8 cellular contexts compared by ENCODE assay signal in the genomic region with DNA sequence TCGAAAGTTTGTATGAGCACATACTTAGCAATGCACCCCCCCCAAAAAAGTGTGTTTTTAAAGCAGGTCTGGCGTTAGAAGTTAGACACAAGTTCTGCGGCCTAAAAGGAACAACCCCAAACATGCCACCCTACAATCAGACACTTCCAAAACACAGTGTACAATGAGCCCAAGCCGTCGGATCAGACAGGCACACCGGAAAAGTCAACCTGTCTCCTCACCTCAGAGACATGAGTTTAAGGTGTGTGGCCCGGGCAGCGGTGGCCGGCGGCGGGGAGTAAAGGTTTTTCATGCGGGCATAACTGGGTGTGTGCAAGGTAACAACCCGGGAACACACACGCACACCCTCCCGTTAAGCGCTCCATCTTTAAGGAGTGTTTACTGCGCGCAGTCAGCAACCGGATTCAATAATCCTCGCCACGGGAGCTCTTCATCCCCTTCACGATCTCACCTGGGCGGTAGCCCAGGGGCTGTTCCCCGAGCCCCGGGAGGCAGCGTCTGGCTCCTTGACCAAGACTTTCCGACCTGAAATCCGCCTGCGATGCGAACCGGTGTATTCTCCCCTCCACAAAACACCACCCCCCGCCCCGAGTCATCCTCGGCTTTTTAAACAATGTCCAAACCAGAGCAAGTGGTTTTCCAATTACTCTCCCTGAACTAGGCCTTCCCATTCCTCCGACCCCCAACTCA. TPM values are rescaled to one million over a fixed set of nuclear protein-coding genes. Genes with fewer than 3 reads are reported as not detected.
DNase-seq lines count a peak whose midpoint lies in the region; ATAC-seq and TF ChIP-seq lines count a peak whose summit lies in the region.
"Not testable (repeated sequence)": the region's sequence is repeated elsewhere in the genome, so short reads cannot be mapped to it uniquely, and the experiment has no call there.

No MANE protein-coding gene starts in this region.

- H3K4me3 ChIP-seq in GM08714 (ENCODE audit: low read length), result peak overlapping the region; percentile 88
- H3K4me3 ChIP-seq in HL-60 (replicated peaks; ENCODE audit: insufficient read depth, low read length), result peak overlapping the region; percentile 85
- H3K4me3 ChIP-seq in PC-9, result peak overlapping the region; percentile 96
- H3K4me3 ChIP-seq in sigmoid colon, result peak overlapping the region; percentile 81 to 92 (median 86)
- peak overlapping the region; percentile 86 to 88 for H3K4me3 ChIP-seq in testis

- BruUV-seq in PC-9 (replicated peaks; lab: Mats Ljungman, UMichigan), result not testable (repeated sequence)

- H3K79me2 ChIP-seq in PC-9 (ENCODE audit: low read depth), result peaks cover 65% of the 10 kb centered on the region

- H4K20me1 ChIP-seq in PC-9 (ENCODE audit: insufficient read depth), result 0 out of 2 replicates have a peak, but pooled peaks cover 14% of the 10 kb centered on the region

- ATAC-seq in left colon, result peak; percentile 76

- peak overlapping the region; percentile 90 for H3K4me2 ChIP-seq in PC-9

- H3K9me2 ChIP-seq in PC-9 (ENCODE audit: insufficient read depth), result not testable (repeated sequence)

- WGBS in sigmoid colon, 2 donors, result 0% methylated on average over 35 of the region's 35 CpGs
- WGBS in testis, 2 donors, result 0 to 1% methylated on average over 19 to 35 of the region's 35 CpGs

- H3K36me3 ChIP-seq in PC-9 (ENCODE audit: low read depth); sigmoid colon; testis (ENCODE audit: low read depth, missing control alignments): not testable (repeated sequence)

- peaks cover 53% of the 10 kb centered on the region for H3K4me1 ChIP-seq in PC-9 (replicated peaks; ENCODE audit: insufficient read depth)
- peaks cover 0 to 44% (median 30%) of the 10 kb centered on the region in 4 donors for H3K4me1 ChIP-seq in sigmoid colon
- not testable (repeated sequence) for H3K4me1 ChIP-seq in testis

- H3F3A ChIP-seq in PC-9 (ENCODE audit: insufficient read depth, low read depth), result peaks cover 38% of the 10 kb centered on the region

- POLR2A ChIA-PET in PC-9 (lab: Charles Lee; ENCODE audit: unreplicated experiment), result interaction anchor here (0.6 to 1.4 kb wide), 4 partner anchors 155 to 1207 kb away, joined by 3 to 8 read pairs (median 4); partner anchors contain the start of gene CEP95

- H3K27ac ChIP-seq in HL-60 (replicated peaks), result peak overlapping the region; percentile 54
- peak overlapping the region; percentile 62 for H3K27ac ChIP-seq in PC-9
- peak overlapping the region; percentile 85 to 95 (median 90) for H3K27ac ChIP-seq in sigmoid colon
- H3K27ac ChIP-seq in testis, result peak overlapping the region; percentile 55 to 96

- H3K9me3 ChIP-seq in PC-9 (ENCODE audit: insufficient read depth, low read depth); sigmoid colon; testis: not testable (repeated sequence)

- not testable (repeated sequence) for H3K27me3 ChIP-seq in HL-60 (ENCODE audit: insufficient read depth, poor library complexity, severe bottlenecking); PC-9 (ENCODE audit: insufficient read depth, low read depth); sigmoid colon; testis

- not testable (repeated sequence) for H2AFZ ChIP-seq in PC-9

- CTCF ChIA-PET in PC-9 (lab: Charles Lee), result not testable (repeated sequence)

- TF ChIP-seq POLR2A in sigmoid colon (IDR thresholded peaks at IDR 0.05); testis (IDR thresholded peaks at IDR 0.05): not testable (repeated sequence)

- intact Hi-C loops in PC-9 (cut with micrococcal nuclease; ENCODE audit: unreplicated experiment) (loop anchor here (2.0 kb wide), 1 partner anchor 46 kb away; no protein-coding TSS in a partner anchor), sigmoid colon (cut with DNase I) (loop anchor here (5.0 to 10.0 kb wide), 2 partner anchors 154 to 474 kb away; partner anchors contain the start of genes CEP95, DDX5 and RGS9)
- intact Hi-C loops in left colon (cut with DNase I, micrococcal nuclease); testis (cut with DNase I; ENCODE audit: low total_unique reads): not testable (repeated sequence)

- TF ChIP-seq EP300 in sigmoid colon (IDR thresholded peaks at IDR 0.05), result not testable (repeated sequence)

- not testable (repeated sequence) for DNase-seq in HL-60 (ENCODE audit: low read depth in 1 of 2, low spot score in 1 of 2); PC-9
- DNase-seq in activated T-cell treated with anti-CD3 and anti-CD28 coated beads for 24 hours (ENCODE audit: low read depth) (peak; percentile 7), dermis blood vessel endothelial cell (peak; percentile 26), left colon (peak; percentile 42 to 63), sigmoid colon (peak; percentile 66), testis (peak; percentile 34)

- not testable (repeated sequence) for TF ChIP-seq CTCF in HL-60 (IDR thresholded peaks at IDR 0.05; ENCODE audit: insufficient read depth, low read length); PC-9 (conservative IDR thresholded peaks at IDR 0.05); sigmoid colon (IDR thresholded peaks at IDR 0.05); testis (IDR thresholded peaks at IDR 0.05)

RNA-seq across cellular contexts. Expression of gene SMURF2, which starts 0.9 kb away (rescaled TPM):
- total RNA-seq in PC-9 (2021) (41.4 and 57.6 TPM in 2 replicates), dermis blood vessel endothelial cell (124 and 150 TPM in 2 replicates), left colon (10 to 100 TPM; 14.1 to 20.0 TPM), sigmoid colon (10 to 100 TPM; 23.8 to 30.2 (median 25.9) TPM), testis (10 to 100 TPM; 28.9 to 32.2 TPM)
- polyA plus RNA-seq in sigmoid colon (1 to 10 TPM; 5.8 to 9.0 (median 6.8) TPM), testis (ENCODE audit: insufficient read depth, low read depth, low replicate concordance) (50.0 TPM)
